ENCODE assay signal across 2 cellular contexts in genomic region chr5:132256783-132257130, GRCh38.
TF ChIP-seq lines count a peak whose summit lies in the region.

No MANE protein-coding gene starts in this region.

TF ChIP-seq in HepG2, 621 proteins besides CTCF, POLR2A, EP300 and RAD21:
- TF ChIP-seq FOXA3 (CRISPR knock-in tag; IDR thresholded peaks at IDR 0.05) = no peak
- no peak for TF ChIP-seq KLF15 (CRISPR knock-in tag; IDR thresholded peaks at IDR 0.05; ENCODE audit: borderline replicate concordance)
- no peak for TF ChIP-seq REST (IDR thresholded peaks at IDR 0.05; ENCODE audit: borderline replicate concordance in 1 of 2, low read depth in 1 of 2, low read length in 2 of 2)
- TF ChIP-seq PBX2 (CRISPR knock-in tag; IDR thresholded peaks at IDR 0.05) = no peak
- TF ChIP-seq ZNF121 (CRISPR knock-in tag; IDR thresholded peaks at IDR 0.05) = no peak
- no peak for TF ChIP-seq GZF1 (CRISPR knock-in tag; IDR thresholded peaks at IDR 0.05)
- no peak for TF ChIP-seq DNMT3B (CRISPR knock-in tag; conservative IDR thresholded peaks at IDR 0.05)
- no peak for TF ChIP-seq FIP1L1 (IDR thresholded peaks at IDR 0.05; ENCODE audit: borderline replicate concordance, insufficient read depth, low read depth, low read length)
- TF ChIP-seq SP5 (CRISPR knock-in tag; IDR thresholded peaks at IDR 0.05; ENCODE audit: borderline replicate concordance, low read depth) = no peak
- no peak for TF ChIP-seq KLF16 (CRISPR knock-in tag; IDR thresholded peaks at IDR 0.05)
- no peak for TF ChIP-seq TCF12 (IDR thresholded peaks at IDR 0.05)
- TF ChIP-seq TCF12 (CRISPR knock-in tag; IDR thresholded peaks at IDR 0.05) = no peak
- no peak for TF ChIP-seq ZBTB1 (CRISPR knock-in tag; IDR thresholded peaks at IDR 0.05; ENCODE audit: borderline replicate concordance)
- TF ChIP-seq ZNF629 (CRISPR knock-in tag; conservative IDR thresholded peaks at IDR 0.05) = no peak
- no peak for TF ChIP-seq SOX5 (CRISPR knock-in tag; IDR thresholded peaks at IDR 0.05; ENCODE audit: borderline replicate concordance)
- no peak for TF ChIP-seq ZEB1 (IDR thresholded peaks at IDR 0.05; ENCODE audit: insufficient replicate concordance, low read depth)

TF ChIP-seq in endothelial cell of umbilical vein, 7 proteins besides CTCF, POLR2A, EP300 and RAD21:
- TF ChIP-seq EZH2 (IDR thresholded peaks at IDR 0.05; ENCODE audit: borderline replicate concordance, low read depth, low read length, severe bottlenecking) (no peak), MAX (IDR thresholded peaks at IDR 0.05; ENCODE audit: insufficient read depth, insufficient read length) (no peak), FOS (IDR thresholded peaks at IDR 0.05; ENCODE audit: borderline replicate concordance, insufficient read depth, low read length) (no peak), GATA2 (IDR thresholded peaks at IDR 0.05; ENCODE audit: insufficient read depth, insufficient read length, low read depth, low read length) (no peak), POLR2AphosphoS5 (IDR thresholded peaks at IDR 0.05; ENCODE audit: insufficient read depth, low read depth, low read length) (no peak), JUN (IDR thresholded peaks at IDR 0.05; ENCODE audit: borderline replicate concordance, insufficient read depth, insufficient read length, low read depth) (no peak), MYC (IDR thresholded peaks at IDR 0.05; ENCODE audit: low read depth, low read length) (no peak)
